In genomic region chr17:39627717-39628516, GRCh38 we compare ENCODE assay signal across 14 cellular contexts. TPM values are rescaled to one million over a fixed set of nuclear protein-coding genes. Genes with fewer than 3 reads are reported as not detected.
DNase-seq lines count a peak whose midpoint lies in the region; ATAC-seq lines count a peak whose summit lies in the region.
"Had no signal": no experiment of that assay in that cellular context is flagged by ENCODE, and none has a peak within 500 bp of the region (broad histone marks: within the 10 kb centered on the region; RNA-seq: fewer than 3 reads in every experiment).

No MANE protein-coding gene starts in this region.

- H3K9ac ChIP-seq in duodenal mucosa (ENCODE audit: low read depth in 1 of 2, low read length in 2 of 2), result peak overlapping the region; percentile 73 to 75

- 56% methylated on average over 16 of the region's 16 CpGs for WGBS in right cardiac atrium

- H3K27ac ChIP-seq in right cardiac atrium (ENCODE audit: low read length), result no peak overlapping the region
- H3K27ac ChIP-seq in duodenal mucosa (ENCODE audit: low read depth, low read length), result peak overlapping the region; percentile 76

- peaks cover 2% of the 10 kb centered on the region for H3K4me1 ChIP-seq in right cardiac atrium (ENCODE audit: control insufficient read depth, insufficient read depth, low read length)
- H3K4me1 ChIP-seq in duodenal mucosa (ENCODE audit: control insufficient read depth in 1 of 2, insufficient read depth in 2 of 2, low read length in 2 of 2), result peaks cover 59% of the 10 kb centered on the region in 2 donors

- H3K4me1 Mint-ChIP-seq in naive thymus-derived CD8-positive, alpha-beta T cell, result peaks cover 14 to 42% (median 28%) of the 10 kb centered on the region in 4 donors

- POLR2A ChIA-PET in naive thymus-derived CD8-positive, alpha-beta T cell (lab: Charles Lee), result interaction anchor here (1.0 to 2.3 kb wide), 4 partner anchors 10 to 51 kb away, joined by 3 to 5 read pairs (median 4); no protein-coding TSS in a partner anchor

- H3K27me3 ChIP-seq in right cardiac atrium (ENCODE audit: control insufficient read depth, insufficient read depth), result no peaks in the 10 kb centered on the region
- H3K27me3 ChIP-seq in duodenal mucosa (ENCODE audit: control insufficient read depth in 1 of 2, insufficient read depth in 2 of 2, low read length in 2 of 2), result peaks cover 4 to 6% of the 10 kb centered on the region in 2 donors

- H3K4me3 Mint-ChIP-seq in naive thymus-derived CD8-positive, alpha-beta T cell, result peak overlapping the region in 6 of 10 donors; percentile 11 to 55 (median 30)
- H3K4me3 Mint-ChIP-seq: activated T-cell treated with anti-CD3 and anti-CD28 coated beads, Interleukin-2, amount 50 U/mL, for 4 hours had no signal

- ATAC-seq in right cardiac atrium (no peak), left ventricle myocardium superior (no peak), HG02798 (IDR thresholded peaks at IDR 0.05; ENCODE audit: poor library complexity, unreplicated experiment) (no peak), GM18498 (IDR thresholded peaks at IDR 0.05; ENCODE audit: unreplicated experiment) (no peak)
- no peak for ATAC-seq in naive thymus-derived CD8-positive, alpha-beta T cell
- ATAC-seq: activated T-cell treated with anti-CD3 and anti-CD28 coated beads, Interleukin-2, amount 50 U/mL, for 4 hours had no signal

- peaks cover 0 to 4% (median 0%) of the 10 kb centered on the region in 3 donors for H3K36me3 Mint-ChIP-seq in naive thymus-derived CD8-positive, alpha-beta T cell

- peaks cover 16 to 57% (median 37%) of the 10 kb centered on the region in 5 donors for H3K27me3 Mint-ChIP-seq in naive thymus-derived CD8-positive, alpha-beta T cell

- DNase-seq in right cardiac atrium (no peak), left ventricle myocardium superior (no peak), pons (ENCODE audit: low spot score) (no peak), HCEC 1CT (no peak)
- DNase-seq in naive thymus-derived CD8-positive, alpha-beta T cell, result no peak
- DNase-seq: activated T-cell treated with anti-CD3 and anti-CD28 coated beads, Interleukin-2, amount 50 U/mL, for 4 hours; AML-193; KG1; NCI-H2081 treated with DMSO at 0.1 percent for 48 hours; SHP77 had no signal

- peak overlapping the region; percentile 33 for H3K4me3 ChIP-seq in right cardiac atrium (ENCODE audit: low read length)
- H3K4me3 ChIP-seq in duodenal mucosa (ENCODE audit: low read depth in 1 of 2, low read length in 2 of 2), result peak overlapping the region; percentile 58 to 81

- H3K9me3 ChIP-seq in right cardiac atrium (ENCODE audit: control insufficient read depth, low read length), result no peaks in the 10 kb centered on the region
- H3K9me3 ChIP-seq in duodenal mucosa (ENCODE audit: control insufficient read depth in 1 of 2, low read length in 2 of 2), result no peaks in the 10 kb centered on the region

- no peaks in the 10 kb centered on the region for H3K36me3 ChIP-seq in duodenal mucosa (ENCODE audit: control insufficient read depth in 1 of 2, insufficient read depth in 2 of 2, low read length in 2 of 2)

- no peaks in the 10 kb centered on the region for H3K9me3 Mint-ChIP-seq in naive thymus-derived CD8-positive, alpha-beta T cell
- H3K9me3 Mint-ChIP-seq: activated T-cell treated with anti-CD3 and anti-CD28 coated beads, Interleukin-2, amount 50 U/mL, for 4 hours had no signal

- H3K27ac Mint-ChIP-seq in naive thymus-derived CD8-positive, alpha-beta T cell, result no peak overlapping the region

- intact Hi-C loops in right cardiac atrium (cut with DNase I), result loop anchor here in 1 of 4 donors (10.0 kb wide), 1 partner anchor 47 kb away; no protein-coding TSS in a partner anchor
- intact Hi-C loops in left ventricle myocardium superior (cut with micrococcal nuclease), result no loop called here

RNA-seq across cellular contexts. Expression of gene PPP1R1B, which starts 1.2 kb away (rescaled TPM):
- 1 to 10 TPM; 2.0 to 6.6 (median 2.4) TPM for total RNA-seq in right cardiac atrium
- polyA plus RNA-seq in right cardiac atrium, result 4.4 TPM
- 0.55 TPM for total RNA-seq in left ventricle myocardium superior
- not detected for total RNA-seq in naive thymus-derived CD8-positive, alpha-beta T cell
- not detected for polyA plus RNA-seq in naive thymus-derived CD8-positive, alpha-beta T cell
- total RNA-seq: myocyte had no signal

RNA-seq across cellular contexts. Expression of gene STARD3, which starts 9.0 kb away (rescaled TPM):
- 10 to 100 TPM; 19.2 to 26.2 (median 22.9) TPM for total RNA-seq in right cardiac atrium
- polyA plus RNA-seq in right cardiac atrium, result 22.7 TPM
- total RNA-seq in left ventricle myocardium superior, result 18.7 TPM
- 100 to 1,000 TPM; 154 to 167 TPM for total RNA-seq in naive thymus-derived CD8-positive, alpha-beta T cell
- 10 to 100 TPM; 37.4 to 51.6 (median 43.0) TPM for polyA plus RNA-seq in naive thymus-derived CD8-positive, alpha-beta T cell

RNA-seq across cellular contexts. Expression of gene NEUROD2, which starts 20.2 kb away (rescaled TPM):
- total RNA-seq in right cardiac atrium (not detected), left ventricle myocardium superior (not detected)
- polyA plus RNA-seq in right cardiac atrium, result not detected
- total RNA-seq in naive thymus-derived CD8-positive, alpha-beta T cell, result not detected
- not detected for polyA plus RNA-seq in naive thymus-derived CD8-positive, alpha-beta T cell
- total RNA-seq: activated T-cell treated with anti-CD3 and anti-CD28 coated beads, Interleukin-2, amount 50 U/mL, for 4 hours had no signal

RNA-seq across cellular contexts. Expression of gene TCAP, which starts 37.2 kb away (rescaled TPM):
- 1,000 to 10,000 TPM; 2,357 to 4,356 (median 2,957) TPM for total RNA-seq in right cardiac atrium
- 4,928 TPM for polyA plus RNA-seq in right cardiac atrium
- total RNA-seq in left ventricle myocardium superior, result 4,965 TPM
- 10 to 100 TPM in 1 of 2 experiments, 1 to 10 TPM in 1; 8.5 to 10.3 TPM for total RNA-seq in naive thymus-derived CD8-positive, alpha-beta T cell
- polyA plus RNA-seq in naive thymus-derived CD8-positive, alpha-beta T cell, result under 1 TPM in 1 of 3 donors, not detected in 2; 0.11 TPM

RNA-seq across cellular contexts. Expression of gene PNMT, which starts 40.3 kb away (rescaled TPM):
- total RNA-seq in right cardiac atrium (10 to 100 TPM; 18.1 to 39.6 (median 21.3) TPM), left ventricle myocardium superior (5.8 TPM)
- 32.7 TPM for polyA plus RNA-seq in right cardiac atrium
- 1 to 10 TPM in 1 of 2 experiments, under 1 TPM in 1; 0.91 to 1.2 TPM for total RNA-seq in naive thymus-derived CD8-positive, alpha-beta T cell
- polyA plus RNA-seq in naive thymus-derived CD8-positive, alpha-beta T cell, result under 1 TPM in 2 of 3 donors, not detected in 1; 0.43 to 0.64 TPM
- total RNA-seq: activated T-cell treated with anti-CD3 and anti-CD28 coated beads, Interleukin-2, amount 50 U/mL, for 4 hours had no signal
